ENCODE assay signal across 8 cellular contexts in the genomic region with DNA sequence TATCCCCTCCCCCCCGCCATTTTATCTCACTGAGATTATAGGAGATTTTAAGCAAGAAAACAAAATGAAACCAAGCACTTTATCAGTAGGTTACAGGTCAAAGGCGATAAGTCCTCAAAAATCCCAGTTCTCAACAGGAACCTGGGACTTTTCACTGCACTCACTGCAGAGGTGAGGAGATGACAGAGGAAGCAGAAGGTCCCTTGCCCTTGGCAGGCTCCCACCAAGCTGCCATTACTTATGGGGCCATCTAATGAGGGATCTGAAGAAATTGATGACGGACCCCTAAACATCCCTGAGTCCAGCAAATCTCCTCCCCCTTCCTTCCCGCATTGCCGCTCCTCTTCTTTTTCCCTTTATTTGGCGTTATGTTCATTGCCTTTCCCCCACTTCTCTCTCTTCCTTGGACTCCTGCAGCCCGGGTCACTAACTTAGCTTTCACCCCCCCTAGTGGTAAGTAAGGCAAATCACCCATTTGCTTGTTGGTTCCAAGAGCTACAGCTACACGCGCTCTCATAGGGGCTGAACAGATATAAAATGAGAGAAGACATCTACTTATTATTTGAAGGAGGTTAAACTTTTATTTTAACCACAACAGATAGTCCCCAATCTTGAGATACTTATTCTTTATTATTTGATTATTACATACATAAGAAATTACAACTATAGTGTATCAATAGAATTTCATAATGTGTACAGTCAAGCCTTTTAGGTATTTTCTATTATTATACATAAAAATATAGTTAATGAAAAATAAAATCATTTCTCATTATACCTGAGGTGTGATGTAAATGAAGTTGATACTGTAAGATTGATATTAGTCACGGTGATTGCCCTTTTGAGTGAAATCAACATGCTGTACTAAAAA. TPM values are rescaled to one million over a fixed set of nuclear protein-coding genes. Genes with fewer than 3 reads are reported as not detected.
DNase-seq lines count a peak whose midpoint lies in the region; ATAC-seq and TF ChIP-seq lines count a peak whose summit lies in the region.

No MANE protein-coding gene starts in this region.

- no peaks in the 10 kb centered on the region for H3K36me3 Mint-ChIP-seq in activated CD4-positive, alpha-beta T cell treated with anti-CD3 and anti-CD28 coated beads, Interleukin-2, amount 10 ng/mL, durations not matched to agents 24 days and 14 days (ENCODE audit: low read depth)
- H3K36me3 Mint-ChIP-seq in progenitor cell of endocrine pancreas (ENCODE audit: insufficient read depth) = no peaks in the 10 kb centered on the region

- TF ChIP-seq CTCF in DOHH2 (IDR thresholded peaks at IDR 0.05; ENCODE audit: low read depth, low read length, poor library complexity, severe bottlenecking) = peak; percentile 78
- peak; percentile 74 for TF ChIP-seq CTCF in progenitor cell of endocrine pancreas (IDR thresholded peaks at IDR 0.05; ENCODE audit: unreplicated experiment)

- no peaks in the 10 kb centered on the region for H3K4me1 ChIP-seq in DOHH2 (ENCODE audit: control insufficient read depth, low read length)

- H3K27me3 Mint-ChIP-seq in activated CD4-positive, alpha-beta T cell treated with anti-CD3 and anti-CD28 coated beads, Interleukin-2, amount 10 ng/mL, durations not matched to agents 24 days and 14 days = peaks cover 23% of the 10 kb centered on the region
- peaks cover 37% of the 10 kb centered on the region for H3K27me3 Mint-ChIP-seq in progenitor cell of endocrine pancreas

- no peak overlapping the region for H3K4me3 ChIP-seq in DOHH2 (ENCODE audit: low read length)

- intact Hi-C loops in activated CD4-positive, alpha-beta T cell treated with anti-CD3 and anti-CD28 coated beads, Interleukin-2, amount 10 ng/mL, durations not matched to agents 24 days and 14 days (cut with micrococcal nuclease) = loop anchor here (5.0 kb wide), 1 partner anchor 83 kb away; a partner anchor contains a TSS

- no peaks in the 10 kb centered on the region for H3F3A ChIP-seq in DOHH2 (ENCODE audit: control insufficient read depth, insufficient read depth)

- H3K4me1 Mint-ChIP-seq in activated CD4-positive, alpha-beta T cell treated with anti-CD3 and anti-CD28 coated beads, Interleukin-2, amount 10 ng/mL, durations not matched to agents 24 days and 14 days = peaks cover 2% of the 10 kb centered on the region
- H3K4me1 Mint-ChIP-seq in progenitor cell of endocrine pancreas (ENCODE audit: low read depth) = peaks cover 8% of the 10 kb centered on the region

- no peaks in the 10 kb centered on the region for H3K36me3 ChIP-seq in DOHH2 (ENCODE audit: control insufficient read depth, low read length)

- no peak overlapping the region for H3K4me3 Mint-ChIP-seq in activated CD4-positive, alpha-beta T cell treated with anti-CD3 and anti-CD28 coated beads, Interleukin-2, amount 10 ng/mL, durations not matched to agents 24 days and 14 days
- peak overlapping the region; percentile 46 for H3K4me3 Mint-ChIP-seq in progenitor cell of endocrine pancreas (ENCODE audit: low read depth)

- no peak overlapping the region for H3K27ac ChIP-seq in DOHH2 (ENCODE audit: low read depth, low read length)

- H3K27me3 ChIP-seq in DOHH2 (ENCODE audit: control insufficient read depth, low read length) = peaks cover 34% of the 10 kb centered on the region

- H3K4me2 ChIP-seq in DOHH2 (ENCODE audit: low read length) = no peak overlapping the region

- ATAC-seq in GM19397 (IDR thresholded peaks at IDR 0.05; ENCODE audit: unreplicated experiment) (peak; percentile 85), HG03342 (IDR thresholded peaks at IDR 0.05; ENCODE audit: unreplicated experiment) (peak; percentile 99)

- no peaks in the 10 kb centered on the region for H3K9me3 Mint-ChIP-seq in activated CD4-positive, alpha-beta T cell treated with anti-CD3 and anti-CD28 coated beads, Interleukin-2, amount 10 ng/mL, durations not matched to agents 24 days and 14 days
- no peaks in the 10 kb centered on the region for H3K9me3 Mint-ChIP-seq in progenitor cell of endocrine pancreas (ENCODE audit: low read depth)

- H3K79me2 ChIP-seq in DOHH2 (ENCODE audit: control insufficient read depth, low read length) = no peaks in the 10 kb centered on the region

- H3K9me3 ChIP-seq in DOHH2 (ENCODE audit: control insufficient read depth, insufficient read depth, low read length) = no peaks in the 10 kb centered on the region

- H4K20me1 ChIP-seq in DOHH2 (ENCODE audit: control insufficient read depth, insufficient read depth, low read depth, low read length) = no peaks in the 10 kb centered on the region

- DNase-seq in NCI-H2227 treated with DMSO at 0.1 percent for 48 hours (lab: John Stamatoyannopoulos, UW) (peak; percentile 9), glomerular visceral epithelial cell (ENCODE audit: extremely low spot score) (peak; percentile 48), progenitor cell of endocrine pancreas (ENCODE audit: low spot score, unreplicated experiment) (no peak)
- DNase-seq in activated CD4-positive, alpha-beta T cell treated with anti-CD3 and anti-CD28 coated beads, Interleukin-2, amount 10 ng/mL, durations not matched to agents 24 days and 14 days = peak; percentile 71
- no peak for DNase-seq in effector CD4-positive, alpha-beta T cell

- no peaks in the 10 kb centered on the region for H3K9me2 ChIP-seq in DOHH2 (replicated peaks; ENCODE audit: control insufficient read depth, low read length)

- H3K27ac Mint-ChIP-seq in activated CD4-positive, alpha-beta T cell treated with anti-CD3 and anti-CD28 coated beads, Interleukin-2, amount 10 ng/mL, durations not matched to agents 24 days and 14 days = no peak overlapping the region
- H3K27ac Mint-ChIP-seq in progenitor cell of endocrine pancreas = peak overlapping the region; percentile 57

RNA-seq across cellular contexts. Expression of a gene that starts 52.0 kb away (rescaled TPM):
- total RNA-seq in activated CD4-positive, alpha-beta T cell treated with anti-CD3 and anti-CD28 coated beads, Interleukin-2, amount 10 ng/mL, durations not matched to agents 24 days and 14 days = 86.6 and 96.8 TPM in 2 replicates
- total RNA-seq in progenitor cell of endocrine pancreas = 148 and 149 TPM in 2 replicates

Comparison
In these comparisons a context has a peak if more than half of its experiments do, and no peak if none do; other contexts are left out.
1. DNase-seq: peak in NCI-H2227 treated with DMSO at 0.1 percent for 48 hours (single experiment), activated CD4-positive, alpha-beta T cell treated with anti-CD3 and anti-CD28 coated beads, Interleukin-2, amount 10 ng/mL, durations not matched to agents 24 days and 14 days (single experiment) and glomerular visceral epithelial cell (single experiment); none in progenitor cell of endocrine pancreas (single experiment) and effector CD4-positive, alpha-beta T cell (single experiment).